ENCODE assay signal across 10 cellular contexts in the genomic region with DNA sequence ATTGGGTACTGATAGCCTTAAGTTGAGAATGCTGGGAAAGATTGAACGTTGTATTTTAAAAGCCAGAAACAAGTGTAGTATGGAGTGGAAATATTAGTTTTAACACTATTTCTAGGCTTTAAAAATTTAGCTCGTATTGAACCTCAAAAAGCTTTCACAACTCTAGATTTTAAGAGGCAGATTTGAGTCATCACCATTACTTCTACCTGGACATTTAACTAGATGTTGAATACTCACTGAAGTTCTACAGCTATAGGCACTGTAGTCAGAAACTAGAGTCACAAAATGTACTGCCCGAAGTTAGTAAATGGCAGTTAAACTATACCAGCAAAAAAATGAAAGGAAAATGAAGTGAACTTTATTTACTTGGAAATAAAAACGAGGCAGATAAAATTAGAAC.
A peak's percentile ranks its signal among the peaks of the same experiment; 100 is the strongest.
DNase-seq lines count a peak whose midpoint lies in the region; ATAC-seq lines count a peak whose summit lies in the region.
"Had no signal": no experiment of that assay in that cellular context is flagged by ENCODE, and none has a peak within 500 bp of the region (broad histone marks: within the 10 kb centered on the region; RNA-seq: fewer than 3 reads in every experiment).

No MANE protein-coding gene starts in this region.

- H3K27ac Mint-ChIP-seq in immature natural killer cell: peak overlapping the region in 4 of 6 donors; percentile 15 to 52 (median 38)
- H3K27ac Mint-ChIP-seq: activated naive CD4-positive, alpha-beta T cell treated with anti-CD3 and anti-CD28 coated beads, Interleukin-2, amount 10 ng/mL, durations not matched to agents 7 days and 5 days; nephron had no signal

- no peaks in the 10 kb centered on the region for H3K9me3 Mint-ChIP-seq in immature natural killer cell

- H3K4me3 Mint-ChIP-seq in immature natural killer cell: no peak overlapping the region
- H3K4me3 Mint-ChIP-seq: activated naive CD4-positive, alpha-beta T cell treated with anti-CD3 and anti-CD28 coated beads, Interleukin-2, amount 10 ng/mL, durations not matched to agents 7 days and 5 days; nephron had no signal

- peaks cover 37 to 76% of the 10 kb centered on the region in 2 donors for H3K4me1 Mint-ChIP-seq in immature natural killer cell
- H3K4me1 Mint-ChIP-seq: nephron had no signal

- H3K36me3 Mint-ChIP-seq in immature natural killer cell: no peaks in the 10 kb centered on the region

- ATAC-seq in GM18873 (IDR thresholded peaks at IDR 0.05; ENCODE audit: low FRiP score, unreplicated experiment) (peak; percentile 65), GM21529 (IDR thresholded peaks at IDR 0.05; ENCODE audit: unreplicated experiment) (peak; percentile 80), HG03342 (IDR thresholded peaks at IDR 0.05; ENCODE audit: unreplicated experiment) (peak; percentile 72)

- H3K27me3 Mint-ChIP-seq in immature natural killer cell (ENCODE audit: low read depth in 3 of 3): no peaks in the 10 kb centered on the region
- H3K27me3 Mint-ChIP-seq: activated naive CD4-positive, alpha-beta T cell treated with anti-CD3 and anti-CD28 coated beads, Interleukin-2, amount 10 ng/mL, durations not matched to agents 7 days and 5 days had no signal

- DNase-seq in immature natural killer cell: no peak
- DNase-seq in AG08396 (ENCODE audit: low spot score): no peak
- no peak for DNase-seq in DMS 273 treated with DMSO at 0.1 percent for 48 hours (lab: John Stamatoyannopoulos, UW)
- DNase-seq in activated CD4-positive, alpha-beta T cell treated with anti-CD3 and anti-CD28 coated beads, Interleukin-2, amount 50 U/mL, for 1 hour: no peak
- no peak for DNase-seq in GOT3 (lab: John Stamatoyannopoulos, UW)
- DNase-seq: activated naive CD4-positive, alpha-beta T cell treated with anti-CD3 and anti-CD28 coated beads, Interleukin-2, amount 10 ng/mL, durations not matched to agents 7 days and 5 days had no signal
